20 cellular contexts compared by ENCODE assay signal in the genomic region with DNA sequence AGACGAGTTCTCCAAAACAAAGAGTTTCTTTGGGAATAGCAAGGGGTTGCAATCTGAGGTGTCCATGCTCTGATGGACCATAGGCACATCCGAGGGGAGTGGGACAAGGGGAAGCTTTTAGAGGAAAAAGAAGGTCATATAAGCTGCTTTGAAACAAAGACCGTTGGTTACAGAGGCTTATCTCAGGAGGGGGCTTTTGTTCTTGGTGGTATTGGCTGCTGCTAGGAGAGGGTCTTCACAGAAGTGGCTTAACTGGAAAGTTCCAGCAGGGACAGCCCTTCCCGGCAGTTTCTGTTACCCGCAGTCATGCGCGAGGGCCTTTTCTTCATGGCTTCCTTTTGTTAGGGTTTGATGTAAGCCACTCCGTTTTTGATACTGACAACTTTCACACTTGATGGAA.
"Had no signal": no experiment of that assay in that cellular context is flagged by ENCODE, and none has a peak within 500 bp of the region (broad histone marks: within the 10 kb centered on the region; RNA-seq: fewer than 3 reads in every experiment).

No MANE protein-coding gene starts in this region.

- H3K4me3 Mint-ChIP-seq: activated naive CD4-positive, alpha-beta T cell treated with anti-CD3 and anti-CD28 coated beads, Interleukin-2, amount 50 U/mL, for 24 hours; mesothelial cell of epicardium; natural killer cell treated with Interleukin-12 subunit alpha and Interleukin-12 subunit beta and Interleukin-15 and Interleukin-18, amount 100 ng/mL, for 72 hours; stimulated activated naive B cell treated with anti-CD40 and anti-IgM and Interleukin-4, amounts not matched to agents 10 μg/mL and 1 μg/mL and 100 μg/mL, for 72 hours; T-helper 1 cell treated with Interleukin-12 subunit alpha and Interleukin-12 subunit beta and Interleukin-4 antibody, amounts not matched to agents 30 μg/mL and 1 μg/mL, for 36 hours had no signal

- H3K27ac Mint-ChIP-seq: activated naive CD4-positive, alpha-beta T cell treated with anti-CD3 and anti-CD28 coated beads, Interleukin-2, amount 50 U/mL, for 24 hours; mesothelial cell of epicardium; stimulated activated naive B cell treated with anti-CD40 and anti-IgM and Interleukin-4, amounts not matched to agents 10 μg/mL and 1 μg/mL and 100 μg/mL, for 72 hours; T-helper 1 cell treated with Interleukin-12 subunit alpha and Interleukin-12 subunit beta and Interleukin-4 antibody, amounts not matched to agents 30 μg/mL and 1 μg/mL, for 36 hours had no signal

- H3K36me3 ChIP-seq: ascending aorta, breast epithelium, esophagus squamous epithelium had no signal

- H3K27me3 Mint-ChIP-seq: activated naive CD4-positive, alpha-beta T cell treated with anti-CD3 and anti-CD28 coated beads, Interleukin-2, amount 50 U/mL, for 24 hours; natural killer cell treated with Interleukin-12 subunit alpha and Interleukin-12 subunit beta and Interleukin-15 and Interleukin-18, amount 100 ng/mL, for 72 hours; stimulated activated naive B cell treated with anti-CD40 and anti-IgM and Interleukin-4, amounts not matched to agents 10 μg/mL and 1 μg/mL and 100 μg/mL, for 72 hours had no signal

- FAIRE-seq: kidney had no signal

- H3K27me3 ChIP-seq: ascending aorta, breast epithelium, esophagus squamous epithelium had no signal

- H3K4me1 Mint-ChIP-seq: activated naive CD4-positive, alpha-beta T cell treated with anti-CD3 and anti-CD28 coated beads, Interleukin-2, amount 50 U/mL, for 24 hours; stimulated activated naive B cell treated with anti-CD40 and anti-IgM and Interleukin-4, amounts not matched to agents 10 μg/mL and 1 μg/mL and 100 μg/mL, for 72 hours had no signal

- H3K36me3 Mint-ChIP-seq: mesothelial cell of epicardium; natural killer cell treated with Interleukin-12 subunit alpha and Interleukin-12 subunit beta and Interleukin-15 and Interleukin-18, amount 100 ng/mL, for 72 hours; stimulated activated naive B cell treated with anti-CD40 and anti-IgM and Interleukin-4, amounts not matched to agents 10 μg/mL and 1 μg/mL and 100 μg/mL, for 72 hours had no signal

- H3K4me1 ChIP-seq: ascending aorta, breast epithelium, esophagus squamous epithelium had no signal

- ATAC-seq: left lobe of liver; natural killer cell treated with Interleukin-12 subunit alpha and Interleukin-12 subunit beta and Interleukin-15 and Interleukin-18, amount 100 ng/mL, for 72 hours; stimulated activated naive B cell treated with anti-CD40 and anti-IgM and Interleukin-4, amounts not matched to agents 10 μg/mL and 1 μg/mL and 100 μg/mL, for 72 hours had no signal

- H3K9me3 ChIP-seq: ascending aorta, breast epithelium, esophagus squamous epithelium had no signal

- H3K9me3 Mint-ChIP-seq: activated naive CD4-positive, alpha-beta T cell treated with anti-CD3 and anti-CD28 coated beads, Interleukin-2, amount 50 U/mL, for 24 hours; mesothelial cell of epicardium; natural killer cell treated with Interleukin-12 subunit alpha and Interleukin-12 subunit beta and Interleukin-15 and Interleukin-18, amount 100 ng/mL, for 72 hours; stimulated activated naive B cell treated with anti-CD40 and anti-IgM and Interleukin-4, amounts not matched to agents 10 μg/mL and 1 μg/mL and 100 μg/mL, for 72 hours; T-helper 1 cell treated with Interleukin-12 subunit alpha and Interleukin-12 subunit beta and Interleukin-4 antibody, amounts not matched to agents 30 μg/mL and 1 μg/mL, for 36 hours had no signal

- H3K27ac ChIP-seq: ascending aorta, breast epithelium, coronary artery, esophagus squamous epithelium had no signal

- H3K4me3 ChIP-seq: ascending aorta, breast epithelium, coronary artery, esophagus squamous epithelium, lung had no signal

- DNase-seq: activated CD4-positive, alpha-beta T cell treated with anti-CD3 and anti-CD28 coated beads, Interleukin-2, amount 50 U/mL, for 1 hour; activated CD4-positive, CD25-positive, alpha-beta regulatory T cell treated with anti-CD3 and anti-CD28 coated beads, Interleukin-2, amount 50 U/mL, for 72 hours; activated CD8-positive, alpha-beta memory T cell treated with anti-CD3 and anti-CD28 coated beads for 24 hours; activated CD8-positive, alpha-beta memory T cell treated with anti-CD3 and anti-CD28 coated beads, Interleukin-2, amount 50 U/mL, for 48 hours; activated gamma-delta T cell; activated T-cell treated with anti-CD3 and anti-CD28 coated beads, Interleukin-2, amount 50 U/mL, for 48 hours; effector CD4-positive, alpha-beta T cell; esophagus squamous epithelium; kidney; nucleus accumbens; stimulated activated naive B cell treated with anti-CD40 and anti-IgM and Interleukin-4, amounts not matched to agents 10 μg/mL and 1 μg/mL and 100 μg/mL, for 72 hours had no signal
